ENCODE assay signal across 18 cellular contexts in the genomic region with DNA sequence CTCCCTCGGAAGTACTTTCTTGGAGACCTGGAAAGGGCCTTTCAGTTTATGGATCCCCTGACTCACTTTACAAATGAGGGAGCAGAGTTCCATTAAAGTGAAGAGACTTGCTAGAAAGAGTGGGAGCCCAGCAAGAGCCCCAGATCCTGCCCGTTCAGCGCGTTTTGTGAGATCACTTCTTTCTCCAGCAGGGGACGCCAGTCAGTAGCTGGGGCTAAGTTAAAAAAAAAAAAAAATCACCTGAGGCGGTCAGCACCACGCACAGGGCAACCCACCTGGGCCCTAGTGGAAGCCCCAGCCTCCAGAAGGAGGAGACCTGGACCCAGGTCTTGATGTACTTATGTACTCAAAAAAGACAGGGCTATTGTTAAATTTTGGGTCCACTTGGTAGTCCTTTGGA. TPM values are rescaled to one million over a fixed set of nuclear protein-coding genes. Genes with fewer than 3 reads are reported as not detected.
DNase-seq lines count a peak whose midpoint lies in the region; ATAC-seq and TF ChIP-seq lines count a peak whose summit lies in the region.
"Had no signal": no experiment of that assay in that cellular context is flagged by ENCODE, and none has a peak within 500 bp of the region (broad histone marks: within the 10 kb centered on the region; RNA-seq: fewer than 3 reads in every experiment).

No MANE protein-coding gene starts in this region.

- H3K9me3 ChIP-seq in cardiac muscle cell (ENCODE audit: low read depth) = no peaks in the 10 kb centered on the region
- no peaks in the 10 kb centered on the region for H3K9me3 ChIP-seq in right atrium auricular region
- no peaks in the 10 kb centered on the region for H3K9me3 ChIP-seq in aorta (ENCODE audit: control insufficient read depth, low read length)
- H3K9me3 ChIP-seq: sigmoid colon, tibial artery had no signal

- intact Hi-C loops in aorta (cut with DNase I) = no loop called here

- H3K27ac ChIP-seq in cardiac muscle cell (no peak overlapping the region), right atrium auricular region (no peak overlapping the region), aorta (ENCODE audit: low read depth in 1 of 2, low read length in 2 of 2) (no peak overlapping the region)
- H3K27ac ChIP-seq: sigmoid colon, tibial artery had no signal

- H3K9me3 Mint-ChIP-seq in stimulated activated naive CD8-positive, alpha-beta T cell treated with anti-CD3 and anti-CD28 coated beads, Interleukin-15, amount 100 ng/mL, for 72 hours = peaks cover 5 to 17% of the 10 kb centered on the region in 2 donors
- H3K9me3 Mint-ChIP-seq: central memory CD8-positive, alpha-beta T cell had no signal

- H3K4me1 ChIP-seq in cardiac muscle cell (ENCODE audit: low read depth) (no peaks in the 10 kb centered on the region), right atrium auricular region (no peaks in the 10 kb centered on the region), aorta (ENCODE audit: control insufficient read depth in 1 of 2, insufficient read depth in 2 of 2, low read length in 2 of 2) (no peaks in the 10 kb centered on the region)
- H3K4me1 ChIP-seq: sigmoid colon, tibial artery had no signal

- no peaks in the 10 kb centered on the region for H3K4me1 Mint-ChIP-seq in stimulated activated naive CD8-positive, alpha-beta T cell treated with anti-CD3 and anti-CD28 coated beads, Interleukin-15, amount 100 ng/mL, for 72 hours
- H3K4me1 Mint-ChIP-seq: central memory CD8-positive, alpha-beta T cell had no signal

- H3K36me3 ChIP-seq in cardiac muscle cell (no peaks in the 10 kb centered on the region), right atrium auricular region (no peaks in the 10 kb centered on the region), aorta (ENCODE audit: control insufficient read depth in 1 of 2, insufficient read depth in 2 of 2, low read length in 1 of 2) (no peaks in the 10 kb centered on the region)
- H3K36me3 ChIP-seq: sigmoid colon, tibial artery had no signal

- H3K27me3 ChIP-seq in cardiac muscle cell = no peaks in the 10 kb centered on the region
- no peaks in the 10 kb centered on the region for H3K27me3 ChIP-seq in right atrium auricular region
- H3K27me3 ChIP-seq in aorta (ENCODE audit: control insufficient read depth in 1 of 2, insufficient read depth in 2 of 2, low read length in 1 of 2) = no peaks in the 10 kb centered on the region
- H3K27me3 ChIP-seq: sigmoid colon, tibial artery had no signal

- 83 to 88% methylated on average over 7 of the region's 7 CpGs for WGBS in aorta, 2 donors

- ATAC-seq in stimulated activated naive CD8-positive, alpha-beta T cell treated with anti-CD3 and anti-CD28 coated beads, Interleukin-15, amount 100 ng/mL, for 72 hours = no peak
- ATAC-seq in GM19395 (IDR thresholded peaks at IDR 0.05; ENCODE audit: unreplicated experiment) (no peak), aorta (ENCODE audit: low FRiP score) (no peak), HG03097 (IDR thresholded peaks at IDR 0.05; ENCODE audit: low FRiP score, unreplicated experiment) (no peak)
- ATAC-seq: Right ventricle myocardium inferior had no signal

- no peak for DNase-seq in cardiac muscle cell (ENCODE audit: low read depth in 1 of 2, low spot score in 1 of 2)
- no peak for DNase-seq in right atrium auricular region (ENCODE audit: low spot score)
- DNase-seq in HuH-7 (ENCODE audit: low spot score) = peak; percentile 39
- DNase-seq in stimulated activated naive CD8-positive, alpha-beta T cell treated with anti-CD3 and anti-CD28 coated beads, Interleukin-15, amount 100 ng/mL, for 72 hours = no peak
- no peak for DNase-seq in aorta
- DNase-seq: activated CD4-positive, alpha-beta T cell treated with anti-CD3 and anti-CD28 coated beads for 48 hours; activated T-cell treated with anti-CD3 and anti-CD28 coated beads, Interleukin-2, amount 50 U/mL, for 1 hour; NCI-H2029; NCI-H748 treated with DMSO at 0.1 percent for 48 hours; sigmoid colon; stimulated activated CD4-positive, alpha-beta T cell treated with anti-CD3 and anti-CD28 coated beads, Interleukin-4, amount 100 ng/mL, for 1 hour; tibial artery had no signal

- H3K27ac Mint-ChIP-seq in stimulated activated naive CD8-positive, alpha-beta T cell treated with anti-CD3 and anti-CD28 coated beads, Interleukin-15, amount 100 ng/mL, for 72 hours = no peak overlapping the region
- H3K27ac Mint-ChIP-seq: activated naive CD8-positive, alpha-beta T cell had no signal

- TF ChIP-seq CTCF in cardiac muscle cell (IDR thresholded peaks at IDR 0.05; ENCODE audit: low read depth, low read length) (peak; percentile 6), right atrium auricular region (IDR thresholded peaks at IDR 0.05) (no peak), WI38 (IDR thresholded peaks at IDR 0.05; ENCODE audit: low read depth, low read length) (0 out of 2 replicates have a peak, but pooled peaks have one; percentile 6)

- H3K27me3 Mint-ChIP-seq in stimulated activated naive CD8-positive, alpha-beta T cell treated with anti-CD3 and anti-CD28 coated beads, Interleukin-15, amount 100 ng/mL, for 72 hours = no peaks in the 10 kb centered on the region

- no peak overlapping the region for H3K4me3 Mint-ChIP-seq in stimulated activated naive CD8-positive, alpha-beta T cell treated with anti-CD3 and anti-CD28 coated beads, Interleukin-15, amount 100 ng/mL, for 72 hours
- H3K4me3 Mint-ChIP-seq: activated naive CD8-positive, alpha-beta T cell; central memory CD8-positive, alpha-beta T cell had no signal

- no peak overlapping the region for H3K4me3 ChIP-seq in cardiac muscle cell
- no peak overlapping the region for H3K4me3 ChIP-seq in right atrium auricular region
- H3K4me3 ChIP-seq in WI38 (ENCODE audit: low read depth, low read length) = no peak overlapping the region
- H3K4me3 ChIP-seq in aorta (ENCODE audit: low read length in 2 of 2) = no peak overlapping the region
- H3K4me3 ChIP-seq: sigmoid colon, tibial artery had no signal

RNA-seq across cellular contexts. Expression of gene ADRA1D, which starts 40.8 kb away (rescaled TPM):
- total RNA-seq in cardiac muscle cell = 0.71 and 1.4 TPM in 2 replicates
- polyA plus RNA-seq in cardiac muscle cell = 0.75 and 0.79 TPM in 2 replicates
- not detected for total RNA-seq in right atrium auricular region
- total RNA-seq in aorta = 10 to 100 TPM in 1 of 2 donors, 1 to 10 TPM in 1; 7.1 to 16.5 TPM
- polyA plus RNA-seq in aorta = 1 to 10 TPM in 1 of 2 donors, under 1 TPM in 1; 0.54 to 1.4 TPM

Comparison
In these comparisons a context has a peak if more than half of its experiments do, and no peak if none do; other contexts are left out.
1. CTCF ChIP-seq: peak in cardiac muscle cell (single experiment) and WI38 (single experiment); none in right atrium auricular region (0 of 2).